ENCODE assay signal across 8 cellular contexts in the genomic region with DNA sequence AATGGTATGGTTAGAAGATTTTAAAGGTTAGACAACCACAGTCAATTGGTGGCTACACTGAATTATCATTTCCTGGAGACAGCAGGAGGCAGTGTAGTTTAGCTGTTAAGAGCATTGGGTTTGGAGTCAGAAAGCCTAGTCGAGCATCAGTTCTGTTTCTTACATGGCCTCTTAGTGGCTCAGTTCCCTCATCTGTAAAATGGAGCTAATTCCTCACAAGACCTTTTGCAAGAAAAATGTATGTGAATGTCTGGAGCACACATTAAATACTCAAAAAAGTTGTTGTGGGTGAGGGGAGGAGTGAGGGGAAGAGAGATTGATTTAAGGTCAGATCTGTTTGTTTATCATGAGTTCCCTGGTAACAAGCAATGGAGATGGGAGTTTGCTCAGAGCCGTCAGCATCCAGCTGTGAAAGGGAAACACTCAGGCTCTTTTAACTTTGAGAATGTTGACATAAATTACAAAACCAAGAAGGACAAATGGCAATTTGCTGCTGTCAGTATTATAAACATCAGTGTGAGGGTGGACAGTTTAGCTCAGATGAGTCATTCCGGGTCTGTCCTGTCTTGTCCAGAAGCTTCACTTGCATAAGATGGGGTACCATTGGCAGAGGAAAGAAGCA.
A peak's percentile ranks its signal among the peaks of the same experiment; 100 is the strongest.
DNase-seq lines count a peak whose midpoint lies in the region; ATAC-seq and TF ChIP-seq lines count a peak whose summit lies in the region.

No MANE protein-coding gene starts in this region.

- ATAC-seq in foreskin keratinocyte (peak; percentile 49), GM21526 (IDR thresholded peaks at IDR 0.05; ENCODE audit: low FRiP score, unreplicated experiment) (no peak), HG03097 (IDR thresholded peaks at IDR 0.05; ENCODE audit: low FRiP score, unreplicated experiment) (no peak)
- ATAC-seq in CD8-positive, alpha-beta T cell: no peak

- H3K4me1 ChIP-seq in foreskin keratinocyte (peaks cover 38% of the 10 kb centered on the region), stomach smooth muscle (ENCODE audit: control insufficient read depth, insufficient read depth, low read length) (peaks cover 37% of the 10 kb centered on the region)
- H3K4me1 ChIP-seq in CD8-positive, alpha-beta T cell (ENCODE audit: insufficient read depth, low read length): no peaks in the 10 kb centered on the region

- DNase-seq in HEK293T (ENCODE audit: extremely low spot score) (no peak), OCI-M1 (lab: John Stamatoyannopoulos, UW) (peak; percentile 37), foreskin keratinocyte (peak; percentile 57 to 81), DMS114 treated with DMSO at 0.1 percent for 48 hours (lab: John Stamatoyannopoulos, UW; ENCODE audit: unreplicated experiment) (no peak)
- DNase-seq in CD8-positive, alpha-beta T cell: no peak

- no peak overlapping the region for H3K4me3 Mint-ChIP-seq in CD8-positive, alpha-beta T cell

- POLR2A ChIA-PET in HEK293T (lab: Yijun Ruan, JAX): interaction anchor here (0.9 to 1.0 kb wide), 2 partner anchors 97 to 325 kb away, joined by 3 to 4 read pairs; a partner anchor contains a TSS
- POLR2A ChIA-PET in CD8-positive, alpha-beta T cell (lab: Charles Lee): no interaction called here

- H3K27me3 ChIP-seq in foreskin keratinocyte (no peaks in the 10 kb centered on the region), stomach smooth muscle (ENCODE audit: control insufficient read depth in 1 of 2, insufficient read depth in 2 of 2, low read length in 2 of 2) (no peaks in the 10 kb centered on the region)
- no peaks in the 10 kb centered on the region for H3K27me3 ChIP-seq in CD8-positive, alpha-beta T cell (ENCODE audit: insufficient read depth, low read length)

- H3K36me3 ChIP-seq in stomach smooth muscle (ENCODE audit: control insufficient read depth in 2 of 2, insufficient read depth in 2 of 2, low read length in 2 of 2): no peaks in the 10 kb centered on the region
- H3K36me3 ChIP-seq in CD8-positive, alpha-beta T cell (ENCODE audit: insufficient read depth, low read length): no peaks in the 10 kb centered on the region

- CTCF ChIA-PET in HEK293T (lab: Yijun Ruan, JAX): interaction anchor here (1.7 kb wide), 1 partner anchor 9 kb away, joined by 5 read pairs; no protein-coding TSS in a partner anchor
- CTCF ChIA-PET in CD8-positive, alpha-beta T cell (lab: Charles Lee): no interaction called here

- H3K9me3 ChIP-seq in stomach smooth muscle (ENCODE audit: control insufficient read depth in 2 of 2, low read length in 2 of 2): no peaks in the 10 kb centered on the region
- no peaks in the 10 kb centered on the region for H3K9me3 ChIP-seq in CD8-positive, alpha-beta T cell (ENCODE audit: low read length)

- H3K9ac ChIP-seq in stomach smooth muscle (ENCODE audit: low read length in 2 of 2): peak overlapping the region; percentile 22 to 51

- intact Hi-C loops in CD8-positive, alpha-beta T cell (cut with DNase I, micrococcal nuclease): no loop called here

- H3K27ac ChIP-seq in foreskin keratinocyte (no peak overlapping the region), stomach smooth muscle (ENCODE audit: low read length) (peak overlapping the region; percentile 63)
- no peak overlapping the region for H3K27ac ChIP-seq in CD8-positive, alpha-beta T cell (ENCODE audit: low read depth, low read length)

- no peaks in the 10 kb centered on the region for H3K4me1 Mint-ChIP-seq in CD8-positive, alpha-beta T cell (ENCODE audit: low read depth)

- no peaks in the 10 kb centered on the region for H3K36me3 Mint-ChIP-seq in CD8-positive, alpha-beta T cell

- no peaks in the 10 kb centered on the region for H3K9me3 Mint-ChIP-seq in CD8-positive, alpha-beta T cell

- TF ChIP-seq CTCF in foreskin keratinocyte (conservative IDR thresholded peaks at IDR 0.05): peak; percentile 65
- TF ChIP-seq CTCF in CD8-positive, alpha-beta T cell (IDR thresholded peaks at IDR 0.05): no peak

- no peak overlapping the region for H3K27ac Mint-ChIP-seq in CD8-positive, alpha-beta T cell

- no peaks in the 10 kb centered on the region for H3K27me3 Mint-ChIP-seq in CD8-positive, alpha-beta T cell (ENCODE audit: low read depth)

- H3K4me3 ChIP-seq in stomach smooth muscle (ENCODE audit: low read length in 2 of 2): peak overlapping the region in 1 of 2 donors; percentile 47
- H3K4me3 ChIP-seq in CD8-positive, alpha-beta T cell (ENCODE audit: low read depth, low read length): no peak overlapping the region

TF ChIP-seq in HEK293T, 16 proteins besides CTCF, POLR2A, EP300 and RAD21:
- no peak for TF ChIP-seq SP1 (IDR thresholded peaks at IDR 0.05)
- TF ChIP-seq, protein P1, sequence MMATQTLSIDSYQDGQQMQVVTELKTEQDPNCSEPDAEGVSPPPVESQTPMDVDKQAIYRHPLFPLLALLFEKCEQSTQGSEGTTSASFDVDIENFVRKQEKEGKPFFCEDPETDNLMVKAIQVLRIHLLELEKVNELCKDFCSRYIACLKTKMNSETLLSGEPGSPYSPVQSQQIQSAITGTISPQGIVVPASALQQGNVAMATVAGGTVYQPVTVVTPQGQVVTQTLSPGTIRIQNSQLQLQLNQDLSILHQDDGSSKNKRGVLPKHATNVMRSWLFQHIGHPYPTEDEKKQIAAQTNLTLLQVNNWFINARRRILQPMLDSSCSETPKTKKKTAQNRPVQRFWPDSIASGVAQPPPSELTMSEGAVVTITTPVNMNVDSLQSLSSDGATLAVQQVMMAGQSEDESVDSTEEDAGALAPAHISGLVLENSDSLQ (IDR thresholded peaks at IDR 0.05): peak; percentile 71; the same call in 1 of the 2 replicates

Comparison
In these comparisons a context has a peak if more than half of its experiments do, and no peak if none do; other contexts are left out.
1. DNase-seq: peak in OCI-M1 (single experiment) and foreskin keratinocyte (2 of 2); none in HEK293T (single experiment), DMS114 treated with DMSO at 0.1 percent for 48 hours (single experiment) and CD8-positive, alpha-beta T cell (0 of 7).